In genomic region chr19:7417671-7418324, GRCh38 we compare ENCODE assay signal across 14 cellular contexts.
DNase-seq lines count a peak whose midpoint lies in the region; ATAC-seq and TF ChIP-seq lines count a peak whose summit lies in the region.
"Had no signal": no experiment of that assay in that cellular context is flagged by ENCODE, and none has a peak within 500 bp of the region (broad histone marks: within the 10 kb centered on the region; RNA-seq: fewer than 3 reads in every experiment).

No MANE protein-coding gene starts in this region.

- WGBS in stomach, 5 donors = 60 to 72% (median 63%) methylated on average over 9 of the region's 9 CpGs

- no peak for TF ChIP-seq EP300 in stomach (IDR thresholded peaks at IDR 0.05)

- H3K4me3 Mint-ChIP-seq in activated T-cell treated with anti-CD3 and anti-CD28 coated beads, Interleukin-2, amount 50 U/mL, for 72 hours = no peak overlapping the region
- no peak overlapping the region for H3K4me3 Mint-ChIP-seq in activated T-cell treated with anti-CD3 and anti-CD28 coated beads, Interleukin-2, amount 50 U/mL, for 4 hours

- H3K9me3 ChIP-seq in stomach = no peaks in the 10 kb centered on the region
- H3K9me3 ChIP-seq: breast epithelium, esophagus muscularis mucosa, sigmoid colon, uterus had no signal

- H3K36me3 Mint-ChIP-seq in activated T-cell treated with anti-CD3 and anti-CD28 coated beads, Interleukin-2, amount 50 U/mL, for 72 hours (ENCODE audit: insufficient read depth in 2 of 2) = peaks cover 3 to 9% of the 10 kb centered on the region in 2 donors
- H3K36me3 Mint-ChIP-seq in activated T-cell treated with anti-CD3 and anti-CD28 coated beads, Interleukin-2, amount 50 U/mL, for 4 hours (ENCODE audit: insufficient read depth) = peaks cover 15% of the 10 kb centered on the region

- TF ChIP-seq POLR2A in stomach (IDR thresholded peaks at IDR 0.05) = no peak

- peaks cover 11% of the 10 kb centered on the region for H3K4me1 Mint-ChIP-seq in activated T-cell treated with anti-CD3 and anti-CD28 coated beads, Interleukin-2, amount 50 U/mL, for 72 hours (ENCODE audit: low read depth)
- H3K4me1 Mint-ChIP-seq in activated T-cell treated with anti-CD3 and anti-CD28 coated beads, Interleukin-2, amount 50 U/mL, for 4 hours (ENCODE audit: low read depth) = peaks cover 26% of the 10 kb centered on the region

- no peaks in the 10 kb centered on the region for H3K27me3 ChIP-seq in stomach
- H3K27me3 ChIP-seq: breast epithelium, esophagus muscularis mucosa, sigmoid colon, uterus had no signal

- intact Hi-C loops in stomach (cut with DNase I; ENCODE audit: low total_unique reads) = no loop called here
- intact Hi-C loops in left colon (cut with DNase I, micrococcal nuclease) = no loop called here

- no peaks in the 10 kb centered on the region for H3K9me3 Mint-ChIP-seq in activated T-cell treated with anti-CD3 and anti-CD28 coated beads, Interleukin-2, amount 50 U/mL, for 72 hours
- H3K9me3 Mint-ChIP-seq in activated T-cell treated with anti-CD3 and anti-CD28 coated beads, Interleukin-2, amount 50 U/mL, for 4 hours = no peaks in the 10 kb centered on the region

- peaks cover 24 to 63% (median 41%) of the 10 kb centered on the region in 4 donors for H3K4me1 ChIP-seq in stomach
- H3K4me1 ChIP-seq: breast epithelium, uterus had no signal

- ATAC-seq in activated T-cell treated with anti-CD3 and anti-CD28 coated beads, Interleukin-2, amount 50 U/mL, for 72 hours (replicated peaks in 1 of 2) = no peak
- no peak for ATAC-seq in activated T-cell treated with anti-CD3 and anti-CD28 coated beads, Interleukin-2, amount 50 U/mL, for 4 hours
- ATAC-seq in left colon (no peak), left lobe of liver (no peak)

- TF ChIP-seq CTCF in stomach (IDR thresholded peaks at IDR 0.05) = no peak

- H3K27me3 Mint-ChIP-seq in activated T-cell treated with anti-CD3 and anti-CD28 coated beads, Interleukin-2, amount 50 U/mL, for 72 hours (ENCODE audit: low read depth) = no peaks in the 10 kb centered on the region
- no peaks in the 10 kb centered on the region for H3K27me3 Mint-ChIP-seq in activated T-cell treated with anti-CD3 and anti-CD28 coated beads, Interleukin-2, amount 50 U/mL, for 4 hours (ENCODE audit: low read depth)

- peaks cover 0 to 26% (median 18%) of the 10 kb centered on the region in 4 donors for H3K36me3 ChIP-seq in stomach
- H3K36me3 ChIP-seq: breast epithelium, uterus had no signal

- H3K27ac ChIP-seq in stomach = peak overlapping the region in 3 of 5 donors; percentile 19 to 38 (median 29)
- H3K27ac ChIP-seq: breast epithelium, esophagus muscularis mucosa, sigmoid colon, uterus had no signal

- no peak overlapping the region for H3K4me3 ChIP-seq in stomach
- H3K4me3 ChIP-seq: breast epithelium, esophagus muscularis mucosa, sigmoid colon, uterus had no signal

- DNase-seq in activated T-cell treated with anti-CD3 and anti-CD28 coated beads, Interleukin-2, amount 50 U/mL, for 72 hours = no peak
- DNase-seq in activated T-cell treated with anti-CD3 and anti-CD28 coated beads, Interleukin-2, amount 50 U/mL, for 4 hours = no peak
- DNase-seq in amniotic epithelial cell (ENCODE audit: low read depth) (peak; percentile 36), kidney tubule cell (ENCODE audit: low spot score) (peak; percentile 66), stomach (no peak), left colon (no peak), NCI-H1930 (lab: John Stamatoyannopoulos, UW) (no peak), left lobe of liver (ENCODE audit: low spot score) (no peak)
- DNase-seq: NCI-H187, sigmoid colon, T-helper 2 cell, uterus had no signal

- H3K27ac Mint-ChIP-seq in activated T-cell treated with anti-CD3 and anti-CD28 coated beads, Interleukin-2, amount 50 U/mL, for 72 hours = peak overlapping the region; percentile 68

Comparison
In these comparisons a context has a peak if more than half of its experiments do, and no peak if none do; other contexts are left out.
1. DNase-seq: peak in amniotic epithelial cell (single experiment) and kidney tubule cell (single experiment); none in activated T-cell treated with anti-CD3 and anti-CD28 coated beads, Interleukin-2, amount 50 U/mL, for 72 hours (0 of 2), activated T-cell treated with anti-CD3 and anti-CD28 coated beads, Interleukin-2, amount 50 U/mL, for 4 hours (single experiment), stomach (single experiment), left colon (0 of 2), NCI-H1930 (0 of 2) and left lobe of liver (single experiment).